Comparison of ENCODE assay signal across 20 cellular contexts in genomic region chr1:50666849-50667248, GRCh38.
A peak's percentile ranks its signal among the peaks of the same experiment; 100 is the strongest.
DNase-seq lines count a peak whose midpoint lies in the region; ATAC-seq and TF ChIP-seq lines count a peak whose summit lies in the region.
"Had no signal": no experiment of that assay in that cellular context is flagged by ENCODE, and none has a peak within 500 bp of the region (broad histone marks: within the 10 kb centered on the region; RNA-seq: fewer than 3 reads in every experiment).

No MANE protein-coding gene starts in this region.

- H3K4me1 ChIP-seq in SK-N-SH (ENCODE audit: control insufficient read depth in 1 of 2, insufficient read depth in 2 of 2, low read depth in 1 of 2, low read length in 1 of 2): peaks cover 0 to 22% of the 10 kb centered on the region in 2 experiments; a peak in 3 of 4 replicates
- no peaks in the 10 kb centered on the region for H3K4me1 ChIP-seq in endodermal cell (ENCODE audit: control insufficient read depth, insufficient read depth, low read length)
- H3K4me1 ChIP-seq in neural progenitor cell: peaks cover 35% of the 10 kb centered on the region
- no peaks in the 10 kb centered on the region for H3K4me1 ChIP-seq in psoas muscle
- H3K4me1 ChIP-seq: A549 had no signal

- intact Hi-C loops in psoas muscle (cut with DNase I): no loop called here

- no peaks in the 10 kb centered on the region for H3K36me3 ChIP-seq in SK-N-SH (replicated peaks in 1 of 2; ENCODE audit: control insufficient read depth in 1 of 2, insufficient read depth in 2 of 2, low read length in 1 of 2)
- no peaks in the 10 kb centered on the region for H3K36me3 ChIP-seq in endodermal cell (ENCODE audit: control insufficient read depth, insufficient read depth, low read length)
- no peaks in the 10 kb centered on the region for H3K36me3 ChIP-seq in neural progenitor cell
- no peaks in the 10 kb centered on the region for H3K36me3 ChIP-seq in psoas muscle (ENCODE audit: insufficient read depth in 1 of 2, low read depth in 1 of 2)
- H3K36me3 ChIP-seq: SJSA1, transverse colon had no signal

- ATAC-seq in SK-N-SH treated with all-trans-retinoic acid at 6 μM for 48 hours: no peak; the same call in 2 of the 3 replicates
- ATAC-seq in GM19324 (IDR thresholded peaks at IDR 0.05; ENCODE audit: low FRiP score, unreplicated experiment): no peak
- no peak for ATAC-seq in psoas muscle
- ATAC-seq: A549, HepG2 had no signal

- TF ChIP-seq EP300 in SK-N-SH (IDR thresholded peaks at IDR 0.05; ENCODE audit: borderline replicate concordance in 1 of 2, low read depth in 1 of 2, low read length in 1 of 2): no peak

- H3K4me3 Mint-ChIP-seq in endodermal cell (no peak overlapping the region), neural progenitor cell (no peak overlapping the region)
- H3K4me3 Mint-ChIP-seq in activated naive CD8-positive, alpha-beta T cell treated with anti-CD3 and anti-CD28 coated beads for 36 hours: no peak overlapping the region
- H3K4me3 Mint-ChIP-seq: CD4-positive, alpha-beta T cell had no signal

- CTCF ChIA-PET in SK-N-SH (lab: Yijun Ruan, JAX): interaction anchor here (1.2 kb wide), 1 partner anchor 39 kb away, joined by 4 read pairs; no protein-coding TSS in a partner anchor

- H3K27me3 ChIP-seq in SK-N-SH (ENCODE audit: insufficient read depth) (no peaks in the 10 kb centered on the region), endodermal cell (ENCODE audit: control insufficient read depth, insufficient read depth, low read length, poor library complexity, severe bottlenecking) (no peaks in the 10 kb centered on the region), neural progenitor cell (no peaks in the 10 kb centered on the region), psoas muscle (ENCODE audit: insufficient read depth in 3 of 3, low read length in 2 of 3) (no peaks in the 10 kb centered on the region)
- H3K27me3 ChIP-seq: SJSA1, transverse colon had no signal

- TF ChIP-seq CTCF in SK-N-SH (IDR thresholded peaks at IDR 0.05): peak; percentile 25; the same call in 1 of the 2 replicates
- peak; percentile 35 for TF ChIP-seq CTCF in endodermal cell (conservative IDR thresholded peaks at IDR 0.05)
- peak; percentile 6 for TF ChIP-seq CTCF in neural progenitor cell (IDR thresholded peaks at IDR 0.05)
- no peak for TF ChIP-seq CTCF in psoas muscle (IDR thresholded peaks at IDR 0.05)

- no peak for TF ChIP-seq RAD21 in SK-N-SH (IDR thresholded peaks at IDR 0.05; ENCODE audit: low read length)

- H3K9me2 ChIP-seq in SK-N-SH: no peaks in the 10 kb centered on the region

- peak overlapping the region; percentile 17 to 23; a peak in 2 of 4 replicates for H3K27ac ChIP-seq in SK-N-SH (ENCODE audit: low read depth in 2 of 2, low read length in 1 of 2)
- H3K27ac ChIP-seq in endodermal cell (ENCODE audit: low read depth, low read length): no peak overlapping the region
- H3K27ac ChIP-seq in neural progenitor cell: peak overlapping the region; percentile 25
- no peak overlapping the region for H3K27ac ChIP-seq in psoas muscle
- H3K27ac ChIP-seq: A549, SJSA1, transverse colon had no signal

- no peaks in the 10 kb centered on the region for H3K36me3 Mint-ChIP-seq in endodermal cell (ENCODE audit: low read depth)
- H3K36me3 Mint-ChIP-seq in neural progenitor cell: no peaks in the 10 kb centered on the region
- peaks cover 2% of the 10 kb centered on the region for H3K36me3 Mint-ChIP-seq in activated naive CD8-positive, alpha-beta T cell treated with anti-CD3 and anti-CD28 coated beads for 36 hours

- H3K4me1 Mint-ChIP-seq in endodermal cell: peaks cover 11% of the 10 kb centered on the region
- H3K4me1 Mint-ChIP-seq in neural progenitor cell: peaks cover 33% of the 10 kb centered on the region
- H3K4me1 Mint-ChIP-seq in activated naive CD8-positive, alpha-beta T cell treated with anti-CD3 and anti-CD28 coated beads for 36 hours: no peaks in the 10 kb centered on the region

- H3K27me3 Mint-ChIP-seq in endodermal cell (ENCODE audit: insufficient read depth) (no peaks in the 10 kb centered on the region), neural progenitor cell (ENCODE audit: insufficient read depth, low read depth) (peaks cover 2% of the 10 kb centered on the region)
- H3K27me3 Mint-ChIP-seq in activated naive CD8-positive, alpha-beta T cell treated with anti-CD3 and anti-CD28 coated beads for 36 hours: no peaks in the 10 kb centered on the region
- H3K27me3 Mint-ChIP-seq: CD4-positive, alpha-beta T cell had no signal

- H3K9me3 Mint-ChIP-seq in endodermal cell (no peaks in the 10 kb centered on the region), neural progenitor cell (no peaks in the 10 kb centered on the region)
- no peaks in the 10 kb centered on the region for H3K9me3 Mint-ChIP-seq in activated naive CD8-positive, alpha-beta T cell treated with anti-CD3 and anti-CD28 coated beads for 36 hours
- H3K9me3 Mint-ChIP-seq: CD4-positive, alpha-beta T cell had no signal

- H3K27ac Mint-ChIP-seq in endodermal cell (no peak overlapping the region), neural progenitor cell (no peak overlapping the region)
- H3K27ac Mint-ChIP-seq in activated naive CD8-positive, alpha-beta T cell treated with anti-CD3 and anti-CD28 coated beads for 36 hours: no peak overlapping the region
- H3K27ac Mint-ChIP-seq: CD4-positive, alpha-beta T cell had no signal

- H2AFZ ChIP-seq in SK-N-SH (ENCODE audit: low read depth) (no peak overlapping the region), neural progenitor cell (replicated peaks) (no peak overlapping the region)

- H3K4me3 ChIP-seq in SK-N-SH (ENCODE audit: low read depth in 2 of 2, low read length in 1 of 2) (no peak overlapping the region), endodermal cell (ENCODE audit: low read length) (no peak overlapping the region), neural progenitor cell (no peak overlapping the region), psoas muscle (no peak overlapping the region)
- H3K4me3 ChIP-seq: A549, SJSA1, transverse colon had no signal

- H4K20me1 ChIP-seq in SK-N-SH (ENCODE audit: insufficient read depth) (no peaks in the 10 kb centered on the region), neural progenitor cell (ENCODE audit: low read depth) (no peaks in the 10 kb centered on the region)

- peaks cover 3% of the 10 kb centered on the region for H3F3A ChIP-seq in SK-N-SH (replicated peaks; ENCODE audit: insufficient read depth)
- peaks cover 25% of the 10 kb centered on the region for H3F3A ChIP-seq in neural progenitor cell (ENCODE audit: low read depth)

- DNase-seq in SK-N-SH: no peak
- no peak for DNase-seq in endodermal cell
- no peak for DNase-seq in neural progenitor cell (ENCODE audit: low spot score)
- no peak for DNase-seq in ecto neural progenitor cell (ENCODE audit: low spot score)
- no peak for DNase-seq in psoas muscle
- no peak for DNase-seq in activated naive CD8-positive, alpha-beta T cell treated with anti-CD3 and anti-CD28 coated beads for 36 hours
- DNase-seq: activated CD4-positive, alpha-beta T cell treated with anti-CD3 and anti-CD28 coated beads for 1 hour; CD4-positive, alpha-beta T cell; cerebellar nuclear complex; MM.1S; NCI-H524 treated with DMSO at 0.1 percent for 48 hours; posterior cingulate gyrus; stimulated activated CD4-positive, alpha-beta T cell treated with anti-CD3 and anti-CD28 coated beads, Interleukin-12 subunit alpha, Interleukin-12 subunit beta, amount 100 ng/mL, for 4 hours; T-helper 9 cell; transverse colon had no signal

- no peaks in the 10 kb centered on the region for H3K9me3 ChIP-seq in SK-N-SH
- no peaks in the 10 kb centered on the region for H3K9me3 ChIP-seq in endodermal cell (ENCODE audit: control insufficient read depth, low read length)
- H3K9me3 ChIP-seq in neural progenitor cell (ENCODE audit: low read depth): no peaks in the 10 kb centered on the region
- no peaks in the 10 kb centered on the region for H3K9me3 ChIP-seq in psoas muscle
- H3K9me3 ChIP-seq: A549, SJSA1, transverse colon had no signal

- H3K79me2 ChIP-seq in SK-N-SH (ENCODE audit: insufficient read depth) (no peaks in the 10 kb centered on the region), neural progenitor cell (ENCODE audit: low read depth) (no peaks in the 10 kb centered on the region)

- POLR2A ChIA-PET in SK-N-SH (lab: Yijun Ruan, JAX): no interaction called here

- H3K4me2 ChIP-seq in SK-N-SH (peak overlapping the region; percentile 34; the same call in 1 of the 2 replicates), neural progenitor cell (no peak overlapping the region)
- H3K4me2 ChIP-seq: A549 had no signal

- H3K9ac ChIP-seq in SK-N-SH (no peak overlapping the region), endodermal cell (ENCODE audit: extremely low read depth, low read length, poor library complexity, severe bottlenecking) (no peak overlapping the region), neural progenitor cell (no peak overlapping the region)

TF ChIP-seq in SK-N-SH, 30 proteins besides CTCF, POLR2A, EP300 and RAD21 (continues in another document):
- no peak for TF ChIP-seq TEAD4 (IDR thresholded peaks at IDR 0.05; ENCODE audit: borderline replicate concordance, insufficient read depth)
- no peak for TF ChIP-seq USF1 (IDR thresholded peaks at IDR 0.05; ENCODE audit: borderline replicate concordance, low read depth)
- no peak for TF ChIP-seq GATA2 (CRISPR knock-in tag; IDR thresholded peaks at IDR 0.05)
- TF ChIP-seq RCOR1 (IDR thresholded peaks at IDR 0.05; ENCODE audit: low read length): no peak

TF ChIP-seq in SK-N-SH treated with all-trans-retinoic acid at 6 μM for 48 hours, 23 proteins besides CTCF, POLR2A, EP300 and RAD21:
- TF ChIP-seq ZNF8 (CRISPR knock-in tag; IDR thresholded peaks at IDR 0.05) (no peak), BACH2 (CRISPR knock-in tag; IDR thresholded peaks at IDR 0.05; ENCODE audit: borderline replicate concordance) (no peak), ISL1 (CRISPR knock-in tag; IDR thresholded peaks at IDR 0.05) (no peak), ESRRG (CRISPR knock-in tag; IDR thresholded peaks at IDR 0.05) (no peak), CREB5 (CRISPR knock-in tag; IDR thresholded peaks at IDR 0.05; ENCODE audit: low read depth) (no peak), PPARA (CRISPR knock-in tag; IDR thresholded peaks at IDR 0.05; ENCODE audit: borderline replicate concordance) (no peak), GLIS3 (CRISPR knock-in tag; IDR thresholded peaks at IDR 0.05) (no peak), ZFP3 (CRISPR knock-in tag; IDR thresholded peaks at IDR 0.05) (no peak), ZFP30 (CRISPR knock-in tag; IDR thresholded peaks at IDR 0.05) (no peak)

Comparison
In these comparisons a context has a peak if more than half of its experiments do, and no peak if none do; other contexts are left out.
1. H3K27ac ChIP-seq: peak in SK-N-SH (2 of 2) and neural progenitor cell (single experiment); none in endodermal cell (single experiment) and psoas muscle (single experiment).